11 cellular contexts compared by ENCODE assay signal in genomic region chr5:37926732-37927131, GRCh38.
DNase-seq lines count a peak whose midpoint lies in the region; ATAC-seq lines count a peak whose summit lies in the region.
"Had no signal": no experiment of that assay in that cellular context is flagged by ENCODE, and none has a peak within 500 bp of the region (broad histone marks: within the 10 kb centered on the region; RNA-seq: fewer than 3 reads in every experiment).

No MANE protein-coding gene starts in this region.

- peaks cover 6% of the 10 kb centered on the region for H3K9me3 ChIP-seq in adipocyte (ENCODE audit: control insufficient read depth, low read length)
- H3K9me3 ChIP-seq: ovary had no signal

- no peaks in the 10 kb centered on the region for H3K4me1 ChIP-seq in adipocyte (ENCODE audit: control insufficient read depth, insufficient read depth, low read length)

- DNase-seq in H4 (ENCODE audit: low spot score) (peak; percentile 1), NCI-H524 treated with DMSO at 0.1 percent for 48 hours (lab: John Stamatoyannopoulos, UW) (peak; percentile 32), adipocyte (ENCODE audit: low read depth) (peak; percentile 7), medulla oblongata (ENCODE audit: extremely low spot score) (peak; percentile 7), activated gamma-delta T cell treated with Interleukin-2 at 50 U/mL for 16 hours (no peak), G401 (ENCODE audit: low spot score) (no peak)
- DNase-seq: activated CD4-positive, alpha-beta T cell treated with anti-CD3 and anti-CD28 coated beads, Interleukin-2, amount 50 U/mL, for 48 hours; activated naive CD4-positive, alpha-beta T cell treated with anti-CD3 and anti-CD28 coated beads for 36 hours; ovary; stimulated activated CD4-positive, alpha-beta T cell treated with anti-CD3 and anti-CD28 coated beads, Interleukin-12 subunit alpha, Interleukin-12 subunit beta, amount 100 ng/mL, for 4 hours had no signal

- peaks cover 30% of the 10 kb centered on the region for H3K27me3 ChIP-seq in adipocyte (replicated peaks; ENCODE audit: control insufficient read depth, insufficient read depth, low read length)
- H3K27me3 ChIP-seq: ovary had no signal

- in situ Hi-C loops in G401 (cut with HindIII; ENCODE audit: low sequenced_read_pairs), result no loop called here

- H3K4me3 ChIP-seq in adipocyte (ENCODE audit: low read length), result no peak overlapping the region
- H3K4me3 ChIP-seq: ovary had no signal

- H3K9ac ChIP-seq in adipocyte (ENCODE audit: low read length), result no peak overlapping the region

- H3K36me3 ChIP-seq in adipocyte (ENCODE audit: control insufficient read depth, insufficient read depth, low read length, severe bottlenecking), result no peaks in the 10 kb centered on the region
- H3K36me3 ChIP-seq: ovary had no signal

- ATAC-seq in HG02973 (IDR thresholded peaks at IDR 0.05; ENCODE audit: unreplicated experiment), result no peak

Comparison
In these comparisons a context has a peak if more than half of its experiments do, and no peak if none do; other contexts are left out.
1. DNase-seq: peak in H4 (single experiment), NCI-H524 treated with DMSO at 0.1 percent for 48 hours (single experiment), adipocyte (single experiment) and medulla oblongata (single experiment); none in activated gamma-delta T cell treated with Interleukin-2 at 50 U/mL for 16 hours (single experiment) and G401 (single experiment).